Comparison of ENCODE assay signal across 15 cellular contexts in the genomic region with DNA sequence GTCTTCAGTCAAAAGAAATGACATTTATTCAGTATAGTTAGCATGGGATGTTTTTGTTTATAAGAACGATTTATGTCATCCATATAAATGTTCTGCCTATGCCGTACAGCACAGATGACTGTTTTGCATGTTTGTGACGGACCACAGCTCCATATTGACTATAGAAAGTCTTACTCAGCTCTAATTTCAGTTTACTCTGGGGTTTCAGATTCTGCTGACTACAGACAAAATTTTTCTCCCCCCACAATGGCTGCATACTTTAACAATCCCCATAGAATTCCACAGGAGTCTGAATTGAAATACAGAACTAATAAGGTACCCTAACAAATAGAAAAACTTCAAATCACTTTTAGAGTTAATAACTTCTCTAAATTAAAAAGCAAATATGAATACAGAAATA.
A peak's percentile ranks its signal among the peaks of the same experiment; 100 is the strongest.
DNase-seq lines count a peak whose midpoint lies in the region; ATAC-seq, FAIRE-seq and TF ChIP-seq lines count a peak whose summit lies in the region.
"Had no signal": no experiment of that assay in that cellular context is flagged by ENCODE, and none has a peak within 500 bp of the region (broad histone marks: within the 10 kb centered on the region; RNA-seq: fewer than 3 reads in every experiment).

No MANE protein-coding gene starts in this region.

- H3K9me3 Mint-ChIP-seq in astrocyte (ENCODE audit: unreplicated experiment) (peaks cover 21% of the 10 kb centered on the region), nephron (peaks cover 41% of the 10 kb centered on the region)

- no peak for TF ChIP-seq CTCF in HepG2 (CRISPR knock-in tag; IDR thresholded peaks at IDR 0.05)
- TF ChIP-seq CTCF in right lobe of liver (IDR thresholded peaks at IDR 0.05), result no peak
- no peak for TF ChIP-seq CTCF in astrocyte (IDR thresholded peaks at IDR 0.05; ENCODE audit: insufficient read depth, low read depth, low read length)
- no peak for TF ChIP-seq CTCF in nephron (IDR thresholded peaks at IDR 0.05; ENCODE audit: unreplicated experiment in 3 of 3)

- H3K9me3 ChIP-seq in HepG2 (ENCODE audit: low read length) (no peaks in the 10 kb centered on the region; the same call in 1 of the 2 replicates), right lobe of liver (no peaks in the 10 kb centered on the region), astrocyte (ENCODE audit: insufficient read depth, low read depth, low read length) (no peaks in the 10 kb centered on the region)
- H3K9me3 ChIP-seq: HAP-1 had no signal

- H2AFZ ChIP-seq in HepG2 (ENCODE audit: low read length) (no peak overlapping the region), astrocyte (ENCODE audit: low read depth, low read length) (no peak overlapping the region)

- H3K4me1 ChIP-seq in HepG2 (ENCODE audit: insufficient read depth, low read length) (no peaks in the 10 kb centered on the region), right lobe of liver (no peaks in the 10 kb centered on the region), astrocyte (ENCODE audit: insufficient read depth, low read length) (no peaks in the 10 kb centered on the region)
- H3K4me1 ChIP-seq: BLaER1 treated with 17β-estradiol and CSF1 and Interleukin-3, amounts not matched to agents 10 nM and 100 nM; HAP-1 had no signal

- TF ChIP-seq EP300 in HepG2 (IDR thresholded peaks at IDR 0.05; ENCODE audit: low read depth in 2 of 2, low read length in 2 of 2), result no peak
- TF ChIP-seq EP300 in HepG2 (CRISPR knock-in tag; IDR thresholded peaks at IDR 0.05; ENCODE audit: borderline replicate concordance), result no peak

- H3K79me2 ChIP-seq in HepG2 (ENCODE audit: insufficient read depth, low read length) (no peaks in the 10 kb centered on the region), astrocyte (ENCODE audit: insufficient read depth, low read length) (no peaks in the 10 kb centered on the region)

- FAIRE-seq in HepG2 (lab: Jason Lieb, UNC) (no peak), astrocyte (lab: Jason Lieb, UNC) (peak; percentile 76)

- no peak for TF ChIP-seq RAD21 in HepG2 (CRISPR knock-in tag; IDR thresholded peaks at IDR 0.05)

- BruUV-seq in HepG2 (replicated peaks; lab: Mats Ljungman, UMichigan), result no TSS peak

- no peak overlapping the region for H3K9ac ChIP-seq in HepG2 (ENCODE audit: insufficient read depth, low read depth, low read length)
- no peak overlapping the region for H3K9ac ChIP-seq in astrocyte (ENCODE audit: low read length)
- H3K9ac ChIP-seq: BLaER1 treated with 17β-estradiol and CSF1 and Interleukin-3, amounts not matched to agents 10 nM and 100 nM had no signal

- WGBS in HepG2 (ENCODE audit: low lambda C conversion rate), result 98% methylated on average over 3 of the region's 3 CpGs
- 100% methylated on average over 3 of the region's 3 CpGs for WGBS in right lobe of liver (ENCODE audit: insufficient coverage, low coverage, low lambda C conversion rate, missing lambda C conversion rate)

- ATAC-seq in HepG2, result no peak
- no peak for ATAC-seq in right lobe of liver
- ATAC-seq in GM18870 (IDR thresholded peaks at IDR 0.05; ENCODE audit: unreplicated experiment), result no peak
- no peak for ATAC-seq in stimulated activated naive CD8-positive, alpha-beta T cell treated with anti-CD3 and anti-CD28 coated beads, Interleukin-15, Interleukin-2, amounts not matched to agents 100 U/mL and 50 U/mL, for 24 hours
- ATAC-seq: CD8-positive, alpha-beta T cell had no signal

- H3K36me3 Mint-ChIP-seq in astrocyte (ENCODE audit: low read depth, unreplicated experiment) (peaks cover 9% of the 10 kb centered on the region), nephron (ENCODE audit: low read depth) (peaks cover 32% of the 10 kb centered on the region)

- no peak overlapping the region for H3K27ac Mint-ChIP-seq in astrocyte (ENCODE audit: unreplicated experiment)
- peak overlapping the region in 2 of 3 experiments; percentile 64 to 91 for H3K27ac Mint-ChIP-seq in nephron
- H3K27ac Mint-ChIP-seq: B cell; CD8-positive, alpha-beta T cell had no signal

- H3K36me3 ChIP-seq in HepG2 (replicated peaks in 1 of 2; ENCODE audit: control insufficient read depth in 1 of 2, insufficient read depth in 2 of 2, low read length in 2 of 2) (no peaks in the 10 kb centered on the region), right lobe of liver (no peaks in the 10 kb centered on the region), astrocyte (ENCODE audit: insufficient read depth, low read length) (no peaks in the 10 kb centered on the region)
- H3K36me3 ChIP-seq: HAP-1 had no signal

- intact Hi-C loops in HepG2 (cut with micrococcal nuclease; ENCODE audit: unreplicated experiment) (no loop called here), right lobe of liver (cut with DNase I) (no loop called here)

- CTCF ChIA-PET in HepG2 (lab: Yijun Ruan, JAX; ENCODE audit: low intra/inter-chr PET ratio, low total read pairs), result no interaction called here

- H3K4me1 Mint-ChIP-seq in astrocyte (ENCODE audit: low read depth, unreplicated experiment), result peaks cover 5% of the 10 kb centered on the region
- H3K4me1 Mint-ChIP-seq in nephron, result no peaks in the 10 kb centered on the region

- H4K20me1 ChIP-seq in HepG2 (ENCODE audit: insufficient read depth, low read length) (no peaks in the 10 kb centered on the region), astrocyte (ENCODE audit: insufficient read depth, low read length) (no peaks in the 10 kb centered on the region)
- H4K20me1 ChIP-seq: BLaER1 treated with 17β-estradiol and CSF1 and Interleukin-3, amounts not matched to agents 10 nM and 100 nM had no signal

- in situ Hi-C loops in HepG2 (cut with HindIII; ENCODE audit: extremely low pct_ligation_motif_present, low pct_unique_long_range_greater_than_20kb), result loop anchor here (25.0 kb wide), 2 partner anchors 437 to 1062 kb away; partner anchors contain the start of gene PDGFRA

- H3K27ac ChIP-seq in HepG2 (ENCODE audit: extremely low read length, insufficient read depth, low read length) (no peak overlapping the region), right lobe of liver (no peak overlapping the region), astrocyte (ENCODE audit: low read depth, low read length) (no peak overlapping the region)
- H3K27ac ChIP-seq: 22Rv1; BLaER1 treated with 17β-estradiol and CSF1 and Interleukin-3, amounts not matched to agents 10 nM and 100 nM had no signal

- H3K4me2 ChIP-seq in HepG2 (ENCODE audit: low read depth, low read length) (no peak overlapping the region), astrocyte (ENCODE audit: low read length) (no peak overlapping the region)
- H3K4me2 ChIP-seq: BLaER1 treated with 17β-estradiol and CSF1 and Interleukin-3, amounts not matched to agents 10 nM and 100 nM had no signal

- TF ChIP-seq POLR2A in HepG2 (IDR thresholded peaks at IDR 0.05; ENCODE audit: insufficient read depth in 1 of 2, low read depth in 2 of 2, low read length in 2 of 2) (no peak), right lobe of liver (IDR thresholded peaks at IDR 0.05) (no peak)

- POLR2A ChIA-PET in HepG2 (lab: Yijun Ruan, JAX), result no interaction called here

- H3K4me3 ChIP-seq in HepG2 (replicated peaks in 1 of 3; ENCODE audit: insufficient read depth in 1 of 3, low read depth in 2 of 3, low read length in 3 of 3) (no peak overlapping the region), right lobe of liver (no peak overlapping the region), astrocyte (ENCODE audit: insufficient read depth, low read depth, low read length) (no peak overlapping the region)
- H3K4me3 ChIP-seq: BLaER1 treated with 17β-estradiol and CSF1 and Interleukin-3, amounts not matched to agents 10 nM and 100 nM; HAP-1 had no signal

- DNase-seq in HepG2 (ENCODE audit: low spot score), result no peak
- no peak for DNase-seq in right lobe of liver
- DNase-seq in astrocyte (ENCODE audit: low read depth), result no peak
- no peak for DNase-seq in activated naive CD4-positive, alpha-beta T cell (lab: John Stamatoyannopoulos, UW)
- no peak for DNase-seq in stimulated activated naive CD8-positive, alpha-beta T cell treated with anti-CD3 and anti-CD28 coated beads, Interleukin-15, Interleukin-2, amounts not matched to agents 100 U/mL and 50 U/mL, for 24 hours
- DNase-seq: Calu3; CD8-positive, alpha-beta T cell; DMS79 treated with DMSO at 0.1 percent for 48 hours; GF-D8 had no signal

- H3K4me3 Mint-ChIP-seq in astrocyte (ENCODE audit: unreplicated experiment) (no peak overlapping the region), nephron (no peak overlapping the region)
- H3K4me3 Mint-ChIP-seq: B cell; CD8-positive, alpha-beta T cell had no signal

- H3K27me3 Mint-ChIP-seq in astrocyte (ENCODE audit: low read depth, unreplicated experiment), result no peaks in the 10 kb centered on the region
- H3K27me3 Mint-ChIP-seq in nephron (ENCODE audit: low read depth), result no peaks in the 10 kb centered on the region
- H3K27me3 Mint-ChIP-seq: B cell had no signal

- H3K27me3 ChIP-seq in HepG2 (ENCODE audit: control insufficient read depth in 1 of 2, insufficient read depth in 2 of 2, low read length in 2 of 2) (no peaks in the 10 kb centered on the region), right lobe of liver (no peaks in the 10 kb centered on the region), astrocyte (ENCODE audit: insufficient read depth, low read length) (no peaks in the 10 kb centered on the region)
- H3K27me3 ChIP-seq: BLaER1 treated with 17β-estradiol and CSF1 and Interleukin-3, amounts not matched to agents 10 nM and 100 nM had no signal

TF ChIP-seq in HepG2, 621 proteins besides CTCF, POLR2A, EP300 and RAD21:
- peak; percentile 64 to 88 for TF ChIP-seq MAFK (conservative IDR thresholded peaks at IDR 0.05 in 1 of 2, IDR thresholded peaks at IDR 0.05 in 1 of 2; ENCODE audit: low read length in 2 of 2)
- TF ChIP-seq MAFF (IDR thresholded peaks at IDR 0.05; ENCODE audit: low read depth, low read length), result peak; percentile 83
- TF ChIP-seq ZNF775 (CRISPR knock-in tag; IDR thresholded peaks at IDR 0.05; ENCODE audit: borderline replicate concordance), result no peak
